Comparison of ENCODE assay signal across 1 cellular context in the genomic region with DNA sequence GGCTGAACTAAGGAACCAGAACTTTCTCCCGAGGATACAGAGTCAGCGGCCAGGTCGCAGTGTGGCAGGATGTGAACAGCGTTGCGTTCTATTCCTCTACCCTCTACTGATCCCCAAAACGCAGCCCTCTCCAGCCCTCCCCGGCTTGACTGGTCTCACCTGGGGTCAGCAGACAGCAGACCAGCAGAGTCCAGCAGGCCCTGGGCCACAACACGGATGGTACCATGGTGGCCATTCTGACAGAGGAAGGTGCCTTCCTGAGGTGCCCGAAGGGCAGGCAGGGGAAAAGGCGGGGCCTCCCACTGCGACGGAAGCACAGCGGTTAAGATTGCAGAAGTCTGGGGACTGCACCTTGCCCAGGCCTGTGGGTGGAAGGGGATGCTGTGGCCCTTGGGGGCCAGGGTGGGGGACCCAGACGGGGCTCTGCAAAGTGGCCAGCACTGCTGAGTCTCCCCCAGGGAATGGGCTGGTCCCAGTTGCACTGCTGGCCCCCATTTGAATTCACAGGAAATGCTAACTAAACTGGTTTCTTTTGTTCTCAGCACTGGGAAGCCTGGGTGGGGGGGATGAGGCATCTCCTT.
TF ChIP-seq lines count a peak whose summit lies in the region.

A gene with protein sequence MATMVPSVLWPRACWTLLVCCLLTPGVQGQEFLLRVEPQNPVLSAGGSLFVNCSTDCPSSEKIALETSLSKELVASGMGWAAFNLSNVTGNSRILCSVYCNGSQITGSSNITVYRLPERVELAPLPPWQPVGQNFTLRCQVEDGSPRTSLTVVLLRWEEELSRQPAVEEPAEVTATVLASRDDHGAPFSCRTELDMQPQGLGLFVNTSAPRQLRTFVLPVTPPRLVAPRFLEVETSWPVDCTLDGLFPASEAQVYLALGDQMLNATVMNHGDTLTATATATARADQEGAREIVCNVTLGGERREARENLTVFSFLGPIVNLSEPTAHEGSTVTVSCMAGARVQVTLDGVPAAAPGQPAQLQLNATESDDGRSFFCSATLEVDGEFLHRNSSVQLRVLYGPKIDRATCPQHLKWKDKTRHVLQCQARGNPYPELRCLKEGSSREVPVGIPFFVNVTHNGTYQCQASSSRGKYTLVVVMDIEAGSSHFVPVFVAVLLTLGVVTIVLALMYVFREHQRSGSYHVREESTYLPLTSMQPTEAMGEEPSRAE (minus strand): TSS at position 245 of the 581 bp plus-strand sequence. CDS start 10 bp downstream, at position 235.

TF ChIP-seq in GM12878, 131 proteins besides CTCF, POLR2A, EP300 and RAD21 (continued from another document and continues in another):
- TF ChIP-seq REST (IDR thresholded peaks at IDR 0.05; ENCODE audit: low read depth, low read length): no peak
- no peak for TF ChIP-seq ZBTB4 (CRISPR knock-in tag; IDR thresholded peaks at IDR 0.05)
- TF ChIP-seq TCF3 (IDR thresholded peaks at IDR 0.05; ENCODE audit: borderline replicate concordance, insufficient read depth, low read depth, low read length): 0 out of 2 replicates have a peak, but pooled peaks have one; percentile 18
- peak; percentile 76 for TF ChIP-seq POLR2AphosphoS5 (IDR thresholded peaks at IDR 0.05; ENCODE audit: low read length)
- no peak; the same call in 1 of the 2 replicates for TF ChIP-seq GATAD2B (conservative IDR thresholded peaks at IDR 0.05; ENCODE audit: low read depth)
- no peak for TF ChIP-seq ZNF24 (IDR thresholded peaks at IDR 0.05)
- peak; percentile 45; the same call in 1 of the 2 replicates for TF ChIP-seq PAX5 (IDR thresholded peaks at IDR 0.05; ENCODE audit: borderline replicate concordance, low read depth, low read length)
- no peak for TF ChIP-seq E2F8 (IDR thresholded peaks at IDR 0.05; ENCODE audit: low read depth, partially characterized antibody)
- no peak for TF ChIP-seq TARDBP (IDR thresholded peaks at IDR 0.05; ENCODE audit: borderline replicate concordance)
- TF ChIP-seq ASH2L (IDR thresholded peaks at IDR 0.05; ENCODE audit: borderline replicate concordance, low read depth): no peak
- TF ChIP-seq STAT1 (conservative IDR thresholded peaks at IDR 0.05): no peak
- TF ChIP-seq ZNF207 (IDR thresholded peaks at IDR 0.05; ENCODE audit: borderline replicate concordance): no peak
- TF ChIP-seq MTA3 (IDR thresholded peaks at IDR 0.05; ENCODE audit: borderline replicate concordance, low read length): no peak
- TF ChIP-seq, protein P1, sequence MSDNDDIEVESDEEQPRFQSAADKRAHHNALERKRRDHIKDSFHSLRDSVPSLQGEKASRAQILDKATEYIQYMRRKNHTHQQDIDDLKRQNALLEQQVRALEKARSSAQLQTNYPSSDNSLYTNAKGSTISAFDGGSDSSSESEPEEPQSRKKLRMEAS (IDR thresholded peaks at IDR 0.05; ENCODE audit: low read depth, low read length): peak; percentile 58; the same call in 1 of the 2 replicates
- TF ChIP-seq LARP7 (IDR thresholded peaks at IDR 0.05): peak; percentile 61
- TF ChIP-seq RB1 (IDR thresholded peaks at IDR 0.05; ENCODE audit: borderline replicate concordance): 0 out of 2 replicates have a peak, but pooled peaks have one; percentile 15
- TF ChIP-seq WRNIP1 (IDR thresholded peaks at IDR 0.05; ENCODE audit: borderline replicate concordance, low read depth, low read length): no peak
- TF ChIP-seq, protein P2, sequence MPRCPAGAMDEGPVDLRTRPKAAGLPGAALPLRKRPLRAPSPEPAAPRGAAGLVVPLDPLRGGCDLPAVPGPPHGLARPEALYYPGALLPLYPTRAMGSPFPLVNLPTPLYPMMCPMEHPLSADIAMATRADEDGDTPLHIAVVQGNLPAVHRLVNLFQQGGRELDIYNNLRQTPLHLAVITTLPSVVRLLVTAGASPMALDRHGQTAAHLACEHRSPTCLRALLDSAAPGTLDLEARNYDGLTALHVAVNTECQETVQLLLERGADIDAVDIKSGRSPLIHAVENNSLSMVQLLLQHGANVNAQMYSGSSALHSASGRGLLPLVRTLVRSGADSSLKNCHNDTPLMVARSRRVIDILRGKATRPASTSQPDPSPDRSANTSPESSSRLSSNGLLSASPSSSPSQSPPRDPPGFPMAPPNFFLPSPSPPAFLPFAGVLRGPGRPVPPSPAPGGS (IDR thresholded peaks at IDR 0.05; ENCODE audit: borderline replicate concordance, insufficient read depth, low read depth, low read length, poor library complexity, severe bottlenecking): peak; percentile 49
- TF ChIP-seq KAT2A (conservative IDR thresholded peaks at IDR 0.05; ENCODE audit: control insufficient read depth, low read depth, low read length): no peak
- no peak for TF ChIP-seq CEBPB (IDR thresholded peaks at IDR 0.05; ENCODE audit: borderline replicate concordance in 1 of 2, low read depth in 2 of 2, low read length in 2 of 2)
- peak in 1 of 2 experiments; percentile 47; a peak in 1 of 3 replicates for TF ChIP-seq EGR1 (IDR thresholded peaks at IDR 0.05; ENCODE audit: borderline replicate concordance in 1 of 2, low read depth in 2 of 2, low read length in 2 of 2)
- TF ChIP-seq ELK1 (IDR thresholded peaks at IDR 0.05; ENCODE audit: low read depth, low read length): 0 out of 2 replicates have a peak, but pooled peaks have one; percentile 65
- no peak for TF ChIP-seq HDAC2 (IDR thresholded peaks at IDR 0.05)
- no peak for TF ChIP-seq FOXM1 (IDR thresholded peaks at IDR 0.05; ENCODE audit: low read depth, low read length)
- TF ChIP-seq JUND (IDR thresholded peaks at IDR 0.05; ENCODE audit: low read depth, low read length): no peak
- TF ChIP-seq YY1 (IDR thresholded peaks at IDR 0.05; ENCODE audit: low read depth, low read length): 0 out of 2 replicates have a peak, but pooled peaks have one; percentile 34
- no peak for TF ChIP-seq RCOR1 (conservative IDR thresholded peaks at IDR 0.05; ENCODE audit: low read depth, low read length)
- no peak for TF ChIP-seq STAT3 (IDR thresholded peaks at IDR 0.05; ENCODE audit: low read depth, low read length)
- TF ChIP-seq ZNF687 (IDR thresholded peaks at IDR 0.05): peak; percentile 50; the same call in 1 of the 2 replicates
- TF ChIP-seq MYC (IDR thresholded peaks at IDR 0.05; ENCODE audit: insufficient read depth, insufficient read length, insufficient replicate concordance, low read length, severe bottlenecking): no peak
- TF ChIP-seq NR2C2 (IDR thresholded peaks at IDR 0.05; ENCODE audit: borderline replicate concordance, control insufficient read depth, insufficient read length, low read depth): no peak
- TF ChIP-seq POU2F2 (IDR thresholded peaks at IDR 0.05; ENCODE audit: borderline replicate concordance, low read depth, low read length): no peak
- 0 out of 2 replicates have a peak, but pooled peaks have one; percentile 55 for TF ChIP-seq NBN (IDR thresholded peaks at IDR 0.05)
- TF ChIP-seq CBX5 (IDR thresholded peaks at IDR 0.05; ENCODE audit: low read depth): no peak
- TF ChIP-seq RAD51 (IDR thresholded peaks at IDR 0.05): no peak
- peak; percentile 33 for TF ChIP-seq RELA (IDR thresholded peaks at IDR 0.05; ENCODE audit: borderline replicate concordance, partially characterized antibody)
- TF ChIP-seq, protein P3, sequence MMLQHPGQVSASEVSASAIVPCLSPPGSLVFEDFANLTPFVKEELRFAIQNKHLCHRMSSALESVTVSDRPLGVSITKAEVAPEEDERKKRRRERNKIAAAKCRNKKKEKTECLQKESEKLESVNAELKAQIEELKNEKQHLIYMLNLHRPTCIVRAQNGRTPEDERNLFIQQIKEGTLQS (IDR thresholded peaks at IDR 0.05; ENCODE audit: borderline replicate concordance, extremely low read depth, low read depth, low read length): no peak
- no peak for TF ChIP-seq SMC3 (IDR thresholded peaks at IDR 0.05; ENCODE audit: borderline replicate concordance, low read length)
